Comparison of ENCODE assay signal across 33 cellular contexts in the genomic region with DNA sequence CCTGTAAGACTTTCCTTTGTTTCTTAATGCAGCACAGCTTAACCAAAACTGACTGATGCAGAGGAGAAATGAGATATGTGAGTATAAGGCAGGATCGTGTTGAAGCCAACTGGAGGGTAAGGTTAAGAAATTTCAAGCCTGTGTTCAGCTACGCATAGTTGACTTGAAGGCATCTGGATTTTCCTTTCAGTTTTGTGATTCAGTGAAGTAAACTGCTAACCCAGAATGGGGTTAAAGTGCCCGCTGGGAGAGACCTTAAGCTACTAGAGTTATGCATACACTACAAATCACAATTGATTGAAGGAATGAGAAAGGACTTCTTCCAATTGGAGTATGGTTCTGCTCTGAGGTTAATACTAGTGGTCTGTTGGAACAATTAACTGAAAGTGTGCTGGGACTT. TPM values are rescaled to one million over a fixed set of nuclear protein-coding genes. Genes with fewer than 3 reads are reported as not detected.
"Had no signal": no experiment of that assay in that cellular context is flagged by ENCODE, and none has a peak within 500 bp of the region (broad histone marks: within the 10 kb centered on the region; RNA-seq: fewer than 3 reads in every experiment).

No MANE protein-coding gene starts in this region.

- DNase-seq: activated CD4-positive, alpha-beta memory T cell treated with anti-CD3 and anti-CD28 coated beads for 36 hours; activated CD4-positive, alpha-beta T cell treated with anti-CD3 and anti-CD28 coated beads for 36 hours; activated CD4-positive, alpha-beta T cell treated with anti-CD3 and anti-CD28 coated beads, Interleukin-2, amount 10 ng/mL, durations not matched to agents 24 days and 14 days; activated CD4-positive, CD25-positive, alpha-beta regulatory T cell; activated CD4-positive, CD25-positive, alpha-beta regulatory T cell treated with anti-CD3 and anti-CD28 coated beads, Interleukin-2, amount 50 U/mL, for 72 hours; activated CD8-positive, alpha-beta memory T cell treated with anti-CD3 and anti-CD28 coated beads, Interleukin-2, amount 10 ng/mL, durations not matched to agents 7 days and 5 days; activated CD8-positive, alpha-beta memory T cell treated with anti-CD3 and anti-CD28 coated beads, Interleukin-2, amount 50 U/mL, for 4 hours; activated CD8-positive, alpha-beta T cell treated with anti-CD3 and anti-CD28 coated beads, Interleukin-2, amount 10 ng/mL, durations not matched to agents 7 days and 5 days; activated effector memory CD4-positive, alpha-beta T cell treated with anti-CD3 and anti-CD28 coated beads, Interleukin-2, amount 50 U/mL, for 16 hours; activated naive CD4-positive, alpha-beta T cell treated with anti-CD3 and anti-CD28 coated beads for 36 hours; activated naive CD8-positive, alpha-beta T cell treated with anti-CD3 and anti-CD28 coated beads, Interleukin-2, amount 10 ng/mL, durations not matched to agents 7 days and 5 days; activated T-cell treated with anti-CD3 and anti-CD28 coated beads, Interleukin-2, amount 50 U/mL, for 1 hour; activated T-cell treated with anti-CD3 and anti-CD28 coated beads, Interleukin-2, amount 50 U/mL, for 48 hours; central memory CD4-positive, alpha-beta T cell; cortex of kidney; dermis blood vessel endothelial cell; effector CD4-positive, alpha-beta T cell; effector memory CD8-positive, alpha-beta T cell; esophagus squamous epithelium; foreskin melanocyte; T-helper 1 cell; T-helper 17 cell; T1000; WERI-Rb-1 had no signal

- H3K4me3 ChIP-seq: ascending aorta, breast epithelium, cardiac muscle cell, esophagus squamous epithelium, gastroesophageal sphincter had no signal

RNA-seq across cellular contexts. Expression of gene THSD7B, which starts 22.6 kb away (rescaled TPM):
- total RNA-seq: activated CD4-positive, alpha-beta memory T cell treated with anti-CD3 and anti-CD28 coated beads for 36 hours; activated CD4-positive, alpha-beta T cell treated with anti-CD3 and anti-CD28 coated beads for 36 hours; activated CD4-positive, alpha-beta T cell treated with anti-CD3 and anti-CD28 coated beads, Interleukin-2, amount 10 ng/mL, durations not matched to agents 24 days and 14 days; activated CD8-positive, alpha-beta memory T cell treated with anti-CD3 and anti-CD28 coated beads for 36 hours; activated CD8-positive, alpha-beta memory T cell treated with anti-CD3 and anti-CD28 coated beads, Interleukin-2, amount 10 ng/mL, durations not matched to agents 7 days and 5 days; activated CD8-positive, alpha-beta T cell treated with anti-CD3 and anti-CD28 coated beads, Interleukin-2, amount 10 ng/mL, durations not matched to agents 7 days and 5 days; activated naive CD4-positive, alpha-beta T cell treated with anti-CD3 and anti-CD28 coated beads for 36 hours; activated naive CD8-positive, alpha-beta T cell treated with anti-CD3 and anti-CD28 coated beads, Interleukin-2, amount 10 ng/mL, durations not matched to agents 7 days and 5 days; activated T-helper 1 cell treated with anti-CD3 and anti-CD28 coated beads, Interleukin-12 subunit alpha, Interleukin-12 subunit beta, Interleukin-2, Interleukin-4 antibody, amounts not matched to agents 30 ng/mL and 10 ng/mL and 1 ng/mL, durations not matched to agents 14 hours and 24 hours and 36 hours; activated T-helper 2 cell treated with anti-CD3 and anti-CD28 coated beads, Interferon-gamma antibody, Interleukin-2, Interleukin-4, amounts not matched to agents 10 μg/mL and 5 μg/mL and 100 μg/mL, durations not matched to agents 14 hours and 24 hours and 36 hours; ascending aorta; cardiac muscle cell; chondrocyte; glomerular endothelial cell; T-helper 17 cell had no signal
